Comparison of ENCODE assay signal across 15 cellular contexts in the genomic region with DNA sequence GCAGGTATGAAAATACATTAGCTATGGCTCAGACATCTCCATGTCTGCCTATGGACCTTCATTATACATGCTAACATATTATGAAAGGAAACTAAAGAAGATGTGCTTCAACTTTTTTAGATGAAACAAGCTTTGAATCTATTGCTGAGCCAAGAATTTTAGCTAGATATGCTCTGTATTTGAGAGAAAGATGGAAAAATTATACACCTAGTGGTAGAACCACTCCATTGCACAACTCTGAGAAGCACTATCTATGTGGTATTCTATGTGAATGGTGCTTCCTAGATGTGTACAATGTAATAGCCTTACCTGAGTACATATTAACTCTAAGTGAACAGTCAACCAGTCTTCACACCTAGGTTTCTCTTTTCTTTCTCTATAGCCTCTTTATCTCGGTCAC. TPM values are rescaled to one million over a fixed set of nuclear protein-coding genes. Genes with fewer than 3 reads are reported as not detected.
DNase-seq lines count a peak whose midpoint lies in the region; ATAC-seq and TF ChIP-seq lines count a peak whose summit lies in the region.
"Had no signal": no experiment of that assay in that cellular context is flagged by ENCODE, and none has a peak within 500 bp of the region (broad histone marks: within the 10 kb centered on the region; RNA-seq: fewer than 3 reads in every experiment).

No MANE protein-coding gene starts in this region.

- H3K27me3 Mint-ChIP-seq in activated CD8-positive, alpha-beta T cell treated with anti-CD3 and anti-CD28 coated beads for 36 hours, result peaks cover 4% of the 10 kb centered on the region
- peaks cover 4% of the 10 kb centered on the region for H3K27me3 Mint-ChIP-seq in activated CD8-positive, alpha-beta T cell treated with anti-CD3 and anti-CD28 coated beads, Interleukin-2, amount 10 ng/mL, durations not matched to agents 7 days and 5 days (ENCODE audit: low read depth)
- no peaks in the 10 kb centered on the region for H3K27me3 Mint-ChIP-seq in type B pancreatic cell
- H3K27me3 Mint-ChIP-seq: activated naive CD8-positive, alpha-beta T cell had no signal

- intact Hi-C loops in activated CD8-positive, alpha-beta T cell treated with anti-CD3 and anti-CD28 coated beads for 36 hours (cut with micrococcal nuclease), result no loop called here

- no peak overlapping the region for H3K4me3 Mint-ChIP-seq in activated CD8-positive, alpha-beta T cell treated with anti-CD3 and anti-CD28 coated beads for 36 hours
- H3K4me3 Mint-ChIP-seq in activated CD8-positive, alpha-beta T cell treated with anti-CD3 and anti-CD28 coated beads, Interleukin-2, amount 10 ng/mL, durations not matched to agents 7 days and 5 days, result no peak overlapping the region
- no peak overlapping the region for H3K4me3 Mint-ChIP-seq in type B pancreatic cell
- H3K4me3 Mint-ChIP-seq: activated naive CD8-positive, alpha-beta T cell; nephron progenitor cell; stimulated activated naive CD8-positive, alpha-beta T cell treated with anti-CD3 and anti-CD28 coated beads, Interleukin-15, Interleukin-2, amounts not matched to agents 100 ng/mL and 50 ng/mL, for 24 hours had no signal

- H3K27ac Mint-ChIP-seq in activated CD8-positive, alpha-beta T cell treated with anti-CD3 and anti-CD28 coated beads for 36 hours, result no peak overlapping the region
- H3K27ac Mint-ChIP-seq in activated CD8-positive, alpha-beta T cell treated with anti-CD3 and anti-CD28 coated beads, Interleukin-2, amount 10 ng/mL, durations not matched to agents 7 days and 5 days, result no peak overlapping the region
- no peak overlapping the region for H3K27ac Mint-ChIP-seq in type B pancreatic cell
- H3K27ac Mint-ChIP-seq: activated naive CD8-positive, alpha-beta T cell; nephron progenitor cell; stimulated activated naive CD8-positive, alpha-beta T cell treated with anti-CD3 and anti-CD28 coated beads, Interleukin-15, Interleukin-2, amounts not matched to agents 100 ng/mL and 50 ng/mL, for 24 hours had no signal

- CTCF ChIA-PET in activated CD8-positive, alpha-beta T cell treated with anti-CD3 and anti-CD28 coated beads for 36 hours (lab: Charles Lee), result interaction anchor here (0.7 kb wide), 2 partner anchors 35 to 329 kb away, joined by 3 to 4 read pairs; no protein-coding TSS in a partner anchor
- CTCF ChIA-PET in activated CD8-positive, alpha-beta T cell treated with anti-CD3 and anti-CD28 coated beads, Interleukin-2, amount 10 ng/mL, durations not matched to agents 7 days and 5 days (lab: Charles Lee), result interaction anchor here (0.6 kb wide), 1 partner anchor 22 kb away, joined by 3 read pairs; no protein-coding TSS in a partner anchor

- POLR2A ChIA-PET in activated CD8-positive, alpha-beta T cell treated with anti-CD3 and anti-CD28 coated beads for 36 hours (lab: Charles Lee), result no interaction called here
- POLR2A ChIA-PET in activated CD8-positive, alpha-beta T cell treated with anti-CD3 and anti-CD28 coated beads, Interleukin-2, amount 10 ng/mL, durations not matched to agents 7 days and 5 days (lab: Charles Lee), result no interaction called here

- peaks cover 2% of the 10 kb centered on the region for H3K9me3 Mint-ChIP-seq in activated CD8-positive, alpha-beta T cell treated with anti-CD3 and anti-CD28 coated beads for 36 hours
- H3K9me3 Mint-ChIP-seq in activated CD8-positive, alpha-beta T cell treated with anti-CD3 and anti-CD28 coated beads, Interleukin-2, amount 10 ng/mL, durations not matched to agents 7 days and 5 days (ENCODE audit: insufficient read depth), result no peaks in the 10 kb centered on the region
- peaks cover 12% of the 10 kb centered on the region for H3K9me3 Mint-ChIP-seq in type B pancreatic cell
- H3K9me3 Mint-ChIP-seq: stimulated activated naive CD8-positive, alpha-beta T cell treated with anti-CD3 and anti-CD28 coated beads, Interleukin-15, Interleukin-2, amounts not matched to agents 100 ng/mL and 50 ng/mL, for 24 hours had no signal

- H3K4me1 Mint-ChIP-seq in activated CD8-positive, alpha-beta T cell treated with anti-CD3 and anti-CD28 coated beads for 36 hours (ENCODE audit: low read depth), result no peaks in the 10 kb centered on the region
- no peaks in the 10 kb centered on the region for H3K4me1 Mint-ChIP-seq in activated CD8-positive, alpha-beta T cell treated with anti-CD3 and anti-CD28 coated beads, Interleukin-2, amount 10 ng/mL, durations not matched to agents 7 days and 5 days (ENCODE audit: low read depth)
- H3K4me1 Mint-ChIP-seq in type B pancreatic cell (ENCODE audit: unreplicated experiment), result no peaks in the 10 kb centered on the region

- peak; percentile 23 for TF ChIP-seq CTCF in activated CD8-positive, alpha-beta T cell treated with anti-CD3 and anti-CD28 coated beads for 36 hours (IDR thresholded peaks at IDR 0.05)
- peak; percentile 58 for TF ChIP-seq CTCF in type B pancreatic cell (conservative IDR thresholded peaks at IDR 0.05)

- no peak for ATAC-seq in activated CD8-positive, alpha-beta T cell treated with anti-CD3 and anti-CD28 coated beads for 36 hours
- ATAC-seq in activated CD8-positive, alpha-beta T cell treated with anti-CD3 and anti-CD28 coated beads, Interleukin-2, amount 10 ng/mL, durations not matched to agents 7 days and 5 days, result no peak
- ATAC-seq in HG02884 (IDR thresholded peaks at IDR 0.05; ENCODE audit: unreplicated experiment) (peak; percentile 63), GM19395 (IDR thresholded peaks at IDR 0.05; ENCODE audit: unreplicated experiment) (no peak), GM19455 (IDR thresholded peaks at IDR 0.05; ENCODE audit: unreplicated experiment) (no peak)

- no peak for DNase-seq in activated CD8-positive, alpha-beta T cell treated with anti-CD3 and anti-CD28 coated beads for 36 hours
- DNase-seq in activated CD8-positive, alpha-beta T cell treated with anti-CD3 and anti-CD28 coated beads, Interleukin-2, amount 10 ng/mL, durations not matched to agents 7 days and 5 days, result no peak
- DNase-seq in SW480 (ENCODE audit: low spot score), result peak; percentile 6
- DNase-seq in type B pancreatic cell (ENCODE audit: extremely low spot score, unreplicated experiment), result no peak
- DNase-seq in DMS153 treated with DMSO at 0.1 percent for 48 hours (lab: John Stamatoyannopoulos, UW; ENCODE audit: unreplicated experiment), result no peak
- DNase-seq: dermis blood vessel endothelial cell, NCI-H1436 treated with DMSO at 0.1 percent for 48 hours, nephron progenitor cell had no signal

- no peaks in the 10 kb centered on the region for H3K36me3 Mint-ChIP-seq in activated CD8-positive, alpha-beta T cell treated with anti-CD3 and anti-CD28 coated beads for 36 hours (ENCODE audit: low read depth)
- H3K36me3 Mint-ChIP-seq in activated CD8-positive, alpha-beta T cell treated with anti-CD3 and anti-CD28 coated beads, Interleukin-2, amount 10 ng/mL, durations not matched to agents 7 days and 5 days (ENCODE audit: low read depth), result no peaks in the 10 kb centered on the region
- H3K36me3 Mint-ChIP-seq in type B pancreatic cell, result peaks cover 8% of the 10 kb centered on the region
- H3K36me3 Mint-ChIP-seq: activated naive CD8-positive, alpha-beta T cell had no signal

RNA-seq across cellular contexts. Expression of a gene that starts 17.3 kb away (rescaled TPM):
- total RNA-seq in activated CD8-positive, alpha-beta T cell treated with anti-CD3 and anti-CD28 coated beads for 36 hours, result not detected
- total RNA-seq in activated CD8-positive, alpha-beta T cell treated with anti-CD3 and anti-CD28 coated beads, Interleukin-2, amount 10 ng/mL, durations not matched to agents 7 days and 5 days, result not detected
- total RNA-seq in type B pancreatic cell (ENCODE audit: low replicate concordance), result 0.53 TPM in 1 of 2 replicates, not detected in the other
- total RNA-seq: A172; activated CD8-positive, alpha-beta memory T cell treated with anti-CD3 and anti-CD28 coated beads for 36 hours; dermis blood vessel endothelial cell had no signal

RNA-seq across cellular contexts. Expression of a gene that starts 32.5 kb away (rescaled TPM):
- total RNA-seq in activated CD8-positive, alpha-beta T cell treated with anti-CD3 and anti-CD28 coated beads for 36 hours, result not detected
- total RNA-seq in activated CD8-positive, alpha-beta T cell treated with anti-CD3 and anti-CD28 coated beads, Interleukin-2, amount 10 ng/mL, durations not matched to agents 7 days and 5 days, result not detected
- total RNA-seq in type B pancreatic cell (ENCODE audit: low replicate concordance), result not detected in 2 replicates
- total RNA-seq: A172; activated CD8-positive, alpha-beta memory T cell treated with anti-CD3 and anti-CD28 coated beads for 36 hours; dermis blood vessel endothelial cell had no signal
